ENCODE assay signal across 19 cellular contexts in the genomic region with DNA sequence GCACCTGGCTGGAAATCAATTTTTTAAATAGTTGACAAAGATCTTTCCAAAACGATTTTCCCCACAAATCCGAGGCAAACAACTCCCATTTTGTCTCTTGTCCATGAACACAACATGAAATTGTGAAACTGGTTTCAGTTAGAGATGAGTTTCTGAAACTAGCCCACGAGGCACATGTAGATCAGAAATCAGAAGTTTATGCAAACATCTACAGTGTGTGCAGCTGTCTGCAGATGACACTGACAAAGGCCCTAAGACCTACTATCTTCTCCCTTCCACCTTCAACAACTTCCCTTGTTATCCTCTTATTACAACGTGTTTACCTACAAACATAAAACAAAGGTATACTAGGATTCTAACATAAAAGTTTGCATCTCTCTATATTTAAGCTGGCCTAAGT.
A peak's percentile ranks its signal among the peaks of the same experiment; 100 is the strongest.
DNase-seq lines count a peak whose midpoint lies in the region; ATAC-seq and TF ChIP-seq lines count a peak whose summit lies in the region.
"Had no signal": no experiment of that assay in that cellular context is flagged by ENCODE, and none has a peak within 500 bp of the region (broad histone marks: within the 10 kb centered on the region; RNA-seq: fewer than 3 reads in every experiment).

No MANE protein-coding gene starts in this region.

- H3K4me3 ChIP-seq in MM.1S (ENCODE audit: low read length): no peak overlapping the region
- no peak overlapping the region for H3K4me3 ChIP-seq in left lung
- H3K4me3 ChIP-seq: testis had no signal

- peak; percentile 88 for DNase-seq in MM.1S
- no peak for DNase-seq in amygdala (lab: John Stamatoyannopoulos, UW)
- DNase-seq in activated naive CD4-positive, alpha-beta T cell treated with anti-CD3 and anti-CD28 coated beads for 36 hours: no peak
- DNase-seq in DMS153 treated with DMSO at 0.1 percent for 48 hours (lab: John Stamatoyannopoulos, UW; ENCODE audit: unreplicated experiment): no peak
- DNase-seq in left lung: no peak
- DNase-seq: activated B cell treated with CpG ODN at 0.5 μM for 24 hours, Calu3, GF-D8, H9, hypothalamus, NCI-H1048, occipital lobe, testis had no signal

- H3K27ac ChIP-seq in MM.1S (ENCODE audit: low read length): peak overlapping the region; percentile 75
- H3K27ac ChIP-seq in left lung: no peak overlapping the region
- H3K27ac ChIP-seq: testis had no signal

- no peak overlapping the region for H3K27ac Mint-ChIP-seq in activated naive CD4-positive, alpha-beta T cell treated with anti-CD3 and anti-CD28 coated beads for 36 hours
- H3K27ac Mint-ChIP-seq: activated B cell treated with CpG ODN at 0.5 μM for 24 hours; H9; IgD-negative memory B cell; T-helper 1 cell treated with Interleukin-12 subunit alpha and Interleukin-12 subunit beta and Interleukin-4 antibody, amounts not matched to agents 30 μg/mL and 1 μg/mL, for 36 hours had no signal

- H3K4me3 Mint-ChIP-seq in activated naive CD4-positive, alpha-beta T cell treated with anti-CD3 and anti-CD28 coated beads for 36 hours: no peak overlapping the region
- H3K4me3 Mint-ChIP-seq: activated B cell treated with CpG ODN at 0.5 μM for 24 hours; central memory CD8-positive, alpha-beta T cell; H9; T-helper 1 cell treated with Interleukin-12 subunit alpha and Interleukin-12 subunit beta and Interleukin-4 antibody, amounts not matched to agents 30 μg/mL and 1 μg/mL, for 36 hours had no signal

- peaks cover 1% of the 10 kb centered on the region for H3K9me3 Mint-ChIP-seq in activated naive CD4-positive, alpha-beta T cell treated with anti-CD3 and anti-CD28 coated beads for 36 hours
- H3K9me3 Mint-ChIP-seq: central memory CD8-positive, alpha-beta T cell; T-helper 1 cell treated with Interleukin-12 subunit alpha and Interleukin-12 subunit beta and Interleukin-4 antibody, amounts not matched to agents 30 μg/mL and 1 μg/mL, for 36 hours had no signal

- H3K4me1 Mint-ChIP-seq in activated naive CD4-positive, alpha-beta T cell treated with anti-CD3 and anti-CD28 coated beads for 36 hours (ENCODE audit: low read depth): no peaks in the 10 kb centered on the region
- H3K4me1 Mint-ChIP-seq: activated B cell treated with CpG ODN at 0.5 μM for 24 hours; central memory CD8-positive, alpha-beta T cell; IgD-negative memory B cell had no signal

- H3K27me3 Mint-ChIP-seq in activated naive CD4-positive, alpha-beta T cell treated with anti-CD3 and anti-CD28 coated beads for 36 hours (ENCODE audit: low read depth): peaks cover 23% of the 10 kb centered on the region

- H3K9ac ChIP-seq in MM.1S (ENCODE audit: low read length): peak overlapping the region; percentile 13; the same call in 1 of the 2 replicates

- intact Hi-C loops in activated naive CD4-positive, alpha-beta T cell treated with anti-CD3 and anti-CD28 coated beads for 36 hours (cut with micrococcal nuclease): no loop called here
- intact Hi-C loops in left lung (cut with DNase I): no loop called here

- no peaks in the 10 kb centered on the region for H3K27me3 ChIP-seq in MM.1S (replicated peaks; ENCODE audit: insufficient read depth, low read length)
- H3K27me3 ChIP-seq in left lung: no peaks in the 10 kb centered on the region
- H3K27me3 ChIP-seq: testis had no signal

- H2AFZ ChIP-seq in MM.1S (ENCODE audit: low read length): peak overlapping the region; percentile 42

- H3K36me3 ChIP-seq in MM.1S (replicated peaks; ENCODE audit: insufficient read depth, low read length) (no peaks in the 10 kb centered on the region), left lung (no peaks in the 10 kb centered on the region)

- no peaks in the 10 kb centered on the region for H3K9me2 ChIP-seq in MM.1S (replicated peaks; ENCODE audit: insufficient read depth, low read length)

- no peaks in the 10 kb centered on the region for H3K9me3 ChIP-seq in MM.1S (replicated peaks; ENCODE audit: insufficient read depth, low read length)
- H3K9me3 ChIP-seq in left lung: no peaks in the 10 kb centered on the region
- H3K9me3 ChIP-seq: testis had no signal

- peak overlapping the region; percentile 44 for H3K4me2 ChIP-seq in MM.1S (ENCODE audit: low read depth, low read length)

- ATAC-seq in GM18870 (IDR thresholded peaks at IDR 0.05; ENCODE audit: unreplicated experiment) (peak; percentile 68), GM21390 (IDR thresholded peaks at IDR 0.05; ENCODE audit: unreplicated experiment) (peak; percentile 92), HG02884 (IDR thresholded peaks at IDR 0.05; ENCODE audit: unreplicated experiment) (peak; percentile 69), left lung (no peak)

- CTCF ChIA-PET in activated naive CD4-positive, alpha-beta T cell treated with anti-CD3 and anti-CD28 coated beads for 36 hours (lab: Charles Lee): no interaction called here

- H3K36me3 Mint-ChIP-seq in activated naive CD4-positive, alpha-beta T cell treated with anti-CD3 and anti-CD28 coated beads for 36 hours (ENCODE audit: low read depth): no peaks in the 10 kb centered on the region

- H3K79me2 ChIP-seq in MM.1S (ENCODE audit: low read length): no peaks in the 10 kb centered on the region

- TF ChIP-seq CTCF in MM.1S (IDR thresholded peaks at IDR 0.05; ENCODE audit: low read length): no peak
- no peak for TF ChIP-seq CTCF in left lung (IDR thresholded peaks at IDR 0.05)

- H3K4me1 ChIP-seq in MM.1S (ENCODE audit: low read length) (peaks cover 26% of the 10 kb centered on the region), left lung (no peaks in the 10 kb centered on the region)
- H3K4me1 ChIP-seq: testis had no signal

- H4K20me1 ChIP-seq in MM.1S (ENCODE audit: insufficient read depth, low read length): no peaks in the 10 kb centered on the region

- peaks cover 8% of the 10 kb centered on the region; the same call in 1 of the 2 replicates for H3F3A ChIP-seq in MM.1S (ENCODE audit: insufficient read depth, low read length)
